Comparison of ENCODE assay signal across 14 cellular contexts in genomic region chr5:126846756-126847155, GRCh38.
DNase-seq lines count a peak whose midpoint lies in the region; ATAC-seq and TF ChIP-seq lines count a peak whose summit lies in the region.
"Had no signal": no experiment of that assay in that cellular context is flagged by ENCODE, and none has a peak within 500 bp of the region (broad histone marks: within the 10 kb centered on the region; RNA-seq: fewer than 3 reads in every experiment).

No MANE protein-coding gene starts in this region.

- DNase-seq in activated T-cell treated with anti-CD3 and anti-CD28 coated beads, Interleukin-2, amount 50 U/mL, for 24 hours = no peak
- no peak for DNase-seq in activated T-cell treated with anti-CD3 and anti-CD28 coated beads, Interleukin-2, amount 50 U/mL, for 4 hours
- DNase-seq in left lung (no peak), CD14-positive monocyte (ENCODE audit: low spot score) (no peak), SW 1271 (lab: John Stamatoyannopoulos, UW) (no peak), EL (no peak)
- DNase-seq in stimulated activated effector memory CD8-positive, alpha-beta T cell treated with anti-CD3 and anti-CD28 coated beads, Interleukin-12 subunit alpha, Interleukin-12 subunit beta, amount 100 ng/mL, for 72 hours (ENCODE audit: low spot score in 2 of 2) = peak in 1 of 2 donors; percentile 34
- DNase-seq: DMS53; H7; NCI-H345; stimulated activated CD4-positive, alpha-beta T cell treated with anti-CD3 and anti-CD28 coated beads, Interleukin-12 subunit alpha, Interleukin-12 subunit beta, amount 100 ng/mL, for 4 hours had no signal

- no peaks in the 10 kb centered on the region for H3K9me3 Mint-ChIP-seq in activated T-cell treated with anti-CD3 and anti-CD28 coated beads, Interleukin-2, amount 50 U/mL, for 24 hours
- no peaks in the 10 kb centered on the region for H3K9me3 Mint-ChIP-seq in activated T-cell treated with anti-CD3 and anti-CD28 coated beads, Interleukin-2, amount 50 U/mL, for 4 hours
- H3K9me3 Mint-ChIP-seq in stimulated activated effector memory CD8-positive, alpha-beta T cell treated with anti-CD3 and anti-CD28 coated beads, Interleukin-12 subunit alpha, Interleukin-12 subunit beta, amount 100 ng/mL, for 72 hours = no peaks in the 10 kb centered on the region
- H3K9me3 Mint-ChIP-seq in CD14-positive monocyte = peaks cover 0 to 2% (median 0%) of the 10 kb centered on the region in 7 donors

- H3K27ac ChIP-seq in left lung = no peak overlapping the region

- H3K36me3 Mint-ChIP-seq in activated T-cell treated with anti-CD3 and anti-CD28 coated beads, Interleukin-2, amount 50 U/mL, for 24 hours (ENCODE audit: low read depth) = peaks cover 12% of the 10 kb centered on the region
- peaks cover 2% of the 10 kb centered on the region for H3K36me3 Mint-ChIP-seq in activated T-cell treated with anti-CD3 and anti-CD28 coated beads, Interleukin-2, amount 50 U/mL, for 4 hours (ENCODE audit: insufficient read depth)
- peaks cover 6% of the 10 kb centered on the region for H3K36me3 Mint-ChIP-seq in stimulated activated effector memory CD8-positive, alpha-beta T cell treated with anti-CD3 and anti-CD28 coated beads, Interleukin-12 subunit alpha, Interleukin-12 subunit beta, amount 100 ng/mL, for 72 hours
- H3K36me3 Mint-ChIP-seq in CD14-positive monocyte = peaks cover 4 to 22% of the 10 kb centered on the region in 2 donors

- no peak for TF ChIP-seq CTCF in left lung (IDR thresholded peaks at IDR 0.05)
- no peak for TF ChIP-seq CTCF in CD14-positive monocyte (IDR thresholded peaks at IDR 0.05)

- no peaks in the 10 kb centered on the region for H3K27me3 Mint-ChIP-seq in activated T-cell treated with anti-CD3 and anti-CD28 coated beads, Interleukin-2, amount 50 U/mL, for 24 hours
- no peaks in the 10 kb centered on the region for H3K27me3 Mint-ChIP-seq in activated T-cell treated with anti-CD3 and anti-CD28 coated beads, Interleukin-2, amount 50 U/mL, for 4 hours (ENCODE audit: low read depth)
- H3K27me3 Mint-ChIP-seq in CD14-positive monocyte (ENCODE audit: low read depth in 3 of 3) = no peaks in the 10 kb centered on the region

- no peaks in the 10 kb centered on the region for H3K36me3 ChIP-seq in left lung
- H3K36me3 ChIP-seq: vagina had no signal

- no peaks in the 10 kb centered on the region for H3K9me3 ChIP-seq in left lung
- H3K9me3 ChIP-seq: vagina had no signal

- H3K4me1 ChIP-seq in left lung = peaks cover 0 to 9% of the 10 kb centered on the region in 2 donors
- H3K4me1 ChIP-seq: vagina had no signal

- peaks cover 46% of the 10 kb centered on the region for H3K4me1 Mint-ChIP-seq in activated T-cell treated with anti-CD3 and anti-CD28 coated beads, Interleukin-2, amount 50 U/mL, for 24 hours (ENCODE audit: low read depth)
- H3K4me1 Mint-ChIP-seq in activated T-cell treated with anti-CD3 and anti-CD28 coated beads, Interleukin-2, amount 50 U/mL, for 4 hours (ENCODE audit: low read depth) = peaks cover 40% of the 10 kb centered on the region
- H3K4me1 Mint-ChIP-seq in stimulated activated effector memory CD8-positive, alpha-beta T cell treated with anti-CD3 and anti-CD28 coated beads, Interleukin-12 subunit alpha, Interleukin-12 subunit beta, amount 100 ng/mL, for 72 hours = peaks cover 7% of the 10 kb centered on the region
- H3K4me1 Mint-ChIP-seq in CD14-positive monocyte = peaks cover 36% of the 10 kb centered on the region

- no peaks in the 10 kb centered on the region for H3K27me3 ChIP-seq in left lung
- H3K27me3 ChIP-seq: vagina had no signal

- H3K27ac Mint-ChIP-seq in activated T-cell treated with anti-CD3 and anti-CD28 coated beads, Interleukin-2, amount 50 U/mL, for 24 hours = peak overlapping the region; percentile 47
- H3K27ac Mint-ChIP-seq in stimulated activated effector memory CD8-positive, alpha-beta T cell treated with anti-CD3 and anti-CD28 coated beads, Interleukin-12 subunit alpha, Interleukin-12 subunit beta, amount 100 ng/mL, for 72 hours = peak overlapping the region; percentile 9
- peak overlapping the region in 2 of 7 donors; percentile 21 to 36 for H3K27ac Mint-ChIP-seq in CD14-positive monocyte

- no peak overlapping the region for H3K4me3 ChIP-seq in left lung
- H3K4me3 ChIP-seq: GM12878, vagina had no signal

- intact Hi-C loops in left lung (cut with DNase I) = no loop called here
- intact Hi-C loops in CD14-positive monocyte (cut with micrococcal nuclease) = no loop called here

- ATAC-seq in activated T-cell treated with anti-CD3 and anti-CD28 coated beads, Interleukin-2, amount 50 U/mL, for 4 hours = no peak
- peak; percentile 67 for ATAC-seq in SK-N-SH treated with all-trans-retinoic acid at 6 μM for 48 hours
- ATAC-seq in left lung = peak; percentile 19
- ATAC-seq in stimulated activated effector memory CD8-positive, alpha-beta T cell treated with anti-CD3 and anti-CD28 coated beads, Interleukin-12 subunit alpha, Interleukin-12 subunit beta, amount 100 ng/mL, for 72 hours = no peak
- ATAC-seq: GM12878 had no signal

- H3K4me3 Mint-ChIP-seq in activated T-cell treated with anti-CD3 and anti-CD28 coated beads, Interleukin-2, amount 50 U/mL, for 24 hours = no peak overlapping the region
- no peak overlapping the region for H3K4me3 Mint-ChIP-seq in activated T-cell treated with anti-CD3 and anti-CD28 coated beads, Interleukin-2, amount 50 U/mL, for 4 hours
- no peak overlapping the region for H3K4me3 Mint-ChIP-seq in stimulated activated effector memory CD8-positive, alpha-beta T cell treated with anti-CD3 and anti-CD28 coated beads, Interleukin-12 subunit alpha, Interleukin-12 subunit beta, amount 100 ng/mL, for 72 hours
- no peak overlapping the region for H3K4me3 Mint-ChIP-seq in CD14-positive monocyte

TF ChIP-seq in SK-N-SH treated with all-trans-retinoic acid at 6 μM for 48 hours, 23 proteins besides CTCF, POLR2A, EP300 and RAD21:
- TF ChIP-seq ZFP3 (CRISPR knock-in tag; IDR thresholded peaks at IDR 0.05) (no peak), ZNF565 (CRISPR knock-in tag; conservative IDR thresholded peaks at IDR 0.05; ENCODE audit: low read depth) (no peak), SNAI2 (CRISPR knock-in tag; IDR thresholded peaks at IDR 0.05) (no peak), GLIS3 (CRISPR knock-in tag; IDR thresholded peaks at IDR 0.05) (no peak), ZNF70 (CRISPR knock-in tag; IDR thresholded peaks at IDR 0.05) (no peak), ESRRG (CRISPR knock-in tag; IDR thresholded peaks at IDR 0.05) (no peak), RARB (CRISPR knock-in tag; IDR thresholded peaks at IDR 0.05) (no peak), ZFP30 (CRISPR knock-in tag; IDR thresholded peaks at IDR 0.05) (no peak), POU6F1 (CRISPR knock-in tag; IDR thresholded peaks at IDR 0.05; ENCODE audit: borderline replicate concordance, low read depth) (no peak), ISL1 (CRISPR knock-in tag; IDR thresholded peaks at IDR 0.05) (no peak), ZC3H10 (CRISPR knock-in tag; IDR thresholded peaks at IDR 0.05) (no peak), OSR1 (CRISPR knock-in tag; IDR thresholded peaks at IDR 0.05) (no peak), BACH2 (CRISPR knock-in tag; IDR thresholded peaks at IDR 0.05; ENCODE audit: borderline replicate concordance) (no peak)
- TF ChIP-seq, protein P1, sequence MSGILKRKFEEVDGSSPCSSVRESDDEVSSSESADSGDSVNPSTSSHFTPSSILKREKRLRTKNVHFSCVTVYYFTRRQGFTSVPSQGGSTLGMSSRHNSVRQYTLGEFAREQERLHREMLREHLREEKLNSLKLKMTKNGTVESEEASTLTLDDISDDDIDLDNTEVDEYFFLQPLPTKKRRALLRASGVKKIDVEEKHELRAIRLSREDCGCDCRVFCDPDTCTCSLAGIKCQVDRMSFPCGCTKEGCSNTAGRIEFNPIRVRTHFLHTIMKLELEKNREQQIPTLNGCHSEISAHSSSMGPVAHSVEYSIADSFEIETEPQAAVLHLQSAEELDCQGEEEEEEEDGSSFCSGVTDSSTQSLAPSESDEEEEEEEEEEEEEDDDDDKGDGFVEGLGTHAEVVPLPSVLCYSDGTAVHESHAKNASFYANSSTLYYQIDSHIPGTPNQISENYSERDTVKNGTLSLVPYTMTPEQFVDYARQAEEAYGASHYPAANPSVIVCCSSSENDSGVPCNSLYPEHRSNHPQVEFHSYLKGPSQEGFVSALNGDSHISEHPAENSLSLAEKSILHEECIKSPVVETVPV (CRISPR knock-in tag; IDR thresholded peaks at IDR 0.05) = no peak

Comparison
In these comparisons a context has a peak if more than half of its experiments do, and no peak if none do; other contexts are left out.
1. ATAC-seq: peak in SK-N-SH treated with all-trans-retinoic acid at 6 μM for 48 hours (single experiment) and left lung (single experiment); none in activated T-cell treated with anti-CD3 and anti-CD28 coated beads, Interleukin-2, amount 50 U/mL, for 4 hours (0 of 2) and stimulated activated effector memory CD8-positive, alpha-beta T cell treated with anti-CD3 and anti-CD28 coated beads, Interleukin-12 subunit alpha, Interleukin-12 subunit beta, amount 100 ng/mL, for 72 hours (single experiment).